Comparison of ENCODE assay signal across 8 cellular contexts in genomic region chr15:78241017-78241416, GRCh38. TPM values are rescaled to one million over a fixed set of nuclear protein-coding genes. Genes with fewer than 3 reads are reported as not detected.
DNase-seq lines count a peak whose midpoint lies in the region; ATAC-seq and TF ChIP-seq lines count a peak whose summit lies in the region.

No MANE protein-coding gene starts in this region.

- H3K36me3 Mint-ChIP-seq in CD4-positive, alpha-beta memory T cell, result no peaks in the 10 kb centered on the region
- H3K36me3 Mint-ChIP-seq in effector memory CD8-positive, alpha-beta T cell (ENCODE audit: insufficient read depth), result no peaks in the 10 kb centered on the region

- intact Hi-C loops in CD4-positive, alpha-beta memory T cell (cut with micrococcal nuclease), result loop anchor here (1.0 kb wide), 5 partner anchors 46 to 331 kb away; partner anchors contain the start of gene CIB2

- no peaks in the 10 kb centered on the region for H3K4me1 ChIP-seq in CD4-positive, alpha-beta memory T cell (ENCODE audit: insufficient read depth, low read length)
- no peaks in the 10 kb centered on the region for H3K4me1 ChIP-seq in HEK293 (ENCODE audit: control insufficient read depth, insufficient read depth, low read length)

- no peaks in the 10 kb centered on the region for H3K9me3 ChIP-seq in CD4-positive, alpha-beta memory T cell (ENCODE audit: control insufficient read depth in 1 of 2, low read length in 2 of 2)
- no peaks in the 10 kb centered on the region for H3K9me3 ChIP-seq in HEK293 (ENCODE audit: control insufficient read depth, insufficient read depth, low read depth, low read length)

- no peaks in the 10 kb centered on the region for H3K36me3 ChIP-seq in CD4-positive, alpha-beta memory T cell (ENCODE audit: insufficient read depth, low read length)
- no peaks in the 10 kb centered on the region for H3K36me3 ChIP-seq in HEK293 (ENCODE audit: control insufficient read depth in 2 of 2, insufficient read depth in 1 of 2, low read length in 2 of 2)

- no peak overlapping the region for H3K4me3 ChIP-seq in CD4-positive, alpha-beta memory T cell (ENCODE audit: low read length in 2 of 2)
- no peak overlapping the region for H3K4me3 ChIP-seq in HEK293 (ENCODE audit: low read depth, low read length)

- ATAC-seq in effector memory CD8-positive, alpha-beta T cell (replicated peaks), result peak; percentile 99
- no peak for ATAC-seq in HG03095 (IDR thresholded peaks at IDR 0.05; ENCODE audit: unreplicated experiment)

- H3K4me3 Mint-ChIP-seq in CD4-positive, alpha-beta memory T cell, result no peak overlapping the region
- H3K4me3 Mint-ChIP-seq in effector memory CD8-positive, alpha-beta T cell, result no peak overlapping the region

- H3K27ac ChIP-seq in CD4-positive, alpha-beta memory T cell (ENCODE audit: low read depth, low read length), result no peak overlapping the region
- no peak overlapping the region for H3K27ac ChIP-seq in HEK293 (ENCODE audit: extremely low read depth, low read depth, low read length)

- H3K27me3 Mint-ChIP-seq in CD4-positive, alpha-beta memory T cell, result peaks cover 3% of the 10 kb centered on the region in 2 donors
- peaks cover 0 to 8% of the 10 kb centered on the region in 2 donors for H3K27me3 Mint-ChIP-seq in effector memory CD8-positive, alpha-beta T cell

- CTCF ChIA-PET in CD4-positive, alpha-beta memory T cell (lab: Charles Lee; ENCODE audit: partially characterized antibody), result interaction anchor here (0.6 to 8.3 kb wide), 31 partner anchors 10 to 1609 kb away, joined by 3 to 211 read pairs (median 3); partner anchors contain the start of genes CIB2 and SKIC8
- CTCF ChIA-PET in HEK293 (lab: Yijun Ruan, JAX), result interaction anchor here (0.6 to 10.5 kb wide), 73 partner anchors 9 to 1706 kb away, joined by 3 to 234 read pairs (median 5); partner anchors contain the start of genes CIB2 and IDH3A

- peak; percentile 86 for TF ChIP-seq CTCF in HEK293 (tag by site-specific recombination; IDR thresholded peaks at IDR 0.05)

- H3K27me3 ChIP-seq in CD4-positive, alpha-beta memory T cell (ENCODE audit: insufficient read depth, low read length), result no peaks in the 10 kb centered on the region

- no peak overlapping the region for H3K27ac Mint-ChIP-seq in CD4-positive, alpha-beta memory T cell
- H3K27ac Mint-ChIP-seq in effector memory CD8-positive, alpha-beta T cell, result no peak overlapping the region

- H3K9me3 Mint-ChIP-seq in CD4-positive, alpha-beta memory T cell, result no peaks in the 10 kb centered on the region
- H3K9me3 Mint-ChIP-seq in effector memory CD8-positive, alpha-beta T cell, result no peaks in the 10 kb centered on the region

- DNase-seq in CD4-positive, alpha-beta memory T cell, result peak; percentile 70 to 78 (median 73)
- DNase-seq in NCI-H82 (lab: John Stamatoyannopoulos, UW), result peak; percentile 86
- DNase-seq in activated CD8-positive, alpha-beta memory T cell treated with anti-CD3 and anti-CD28 coated beads for 24 hours, result peak; percentile 95
- DNase-seq in effector memory CD8-positive, alpha-beta T cell, result peak; percentile 76 to 82 (median 78)
- DNase-seq in mesenteric fat pad (ENCODE audit: low spot score), result peak; percentile 93
- peak; percentile 65 to 68 for DNase-seq in stimulated activated CD8-positive, alpha-beta memory T cell treated with anti-CD3 and anti-CD28 coated beads, Interleukin-15, amount 100 ng/mL, for 48 hours (ENCODE audit: low read depth in 2 of 2)

- POLR2A ChIA-PET in CD4-positive, alpha-beta memory T cell (lab: Charles Lee; ENCODE audit: partially characterized antibody), result interaction anchor here (0.7 kb wide), 1 partner anchor 172 kb away, joined by 3 read pairs; no protein-coding TSS in a partner anchor
- POLR2A ChIA-PET in HEK293 (lab: Yijun Ruan, JAX), result interaction anchor here (0.7 kb wide), 1 partner anchor 1751 kb away, joined by 3 read pairs; no protein-coding TSS in a partner anchor

- peaks cover 0 to 2% (median 0%) of the 10 kb centered on the region in 4 donors for H3K4me1 Mint-ChIP-seq in CD4-positive, alpha-beta memory T cell
- H3K4me1 Mint-ChIP-seq in effector memory CD8-positive, alpha-beta T cell (ENCODE audit: low read depth in 2 of 2), result peaks cover 0 to 3% of the 10 kb centered on the region in 2 donors

TF ChIP-seq in HEK293, 187 proteins besides CTCF, POLR2A, EP300 and RAD21 (continues in another document):
- TF ChIP-seq EGR2 (tag by site-specific recombination; IDR thresholded peaks at IDR 0.05; ENCODE audit: low read depth), result peak; percentile 49
- TF ChIP-seq ZFP41 (tag by site-specific recombination; IDR thresholded peaks at IDR 0.05; ENCODE audit: borderline replicate concordance), result no peak
- 0 out of 2 replicates have a peak, but pooled peaks have one; percentile 33 for TF ChIP-seq ZSCAN30 (tag by site-specific recombination; IDR thresholded peaks at IDR 0.05)
- TF ChIP-seq ZNF501 (tag by site-specific recombination; IDR thresholded peaks at IDR 0.05), result no peak
- TF ChIP-seq ZNF658 (tag by site-specific recombination; IDR thresholded peaks at IDR 0.05), result no peak
- TF ChIP-seq ZBTB1 (tag by site-specific recombination; IDR thresholded peaks at IDR 0.05), result no peak
- TF ChIP-seq ZNF48 (tag by site-specific recombination; IDR thresholded peaks at IDR 0.05), result no peak
- TF ChIP-seq, protein P1, sequence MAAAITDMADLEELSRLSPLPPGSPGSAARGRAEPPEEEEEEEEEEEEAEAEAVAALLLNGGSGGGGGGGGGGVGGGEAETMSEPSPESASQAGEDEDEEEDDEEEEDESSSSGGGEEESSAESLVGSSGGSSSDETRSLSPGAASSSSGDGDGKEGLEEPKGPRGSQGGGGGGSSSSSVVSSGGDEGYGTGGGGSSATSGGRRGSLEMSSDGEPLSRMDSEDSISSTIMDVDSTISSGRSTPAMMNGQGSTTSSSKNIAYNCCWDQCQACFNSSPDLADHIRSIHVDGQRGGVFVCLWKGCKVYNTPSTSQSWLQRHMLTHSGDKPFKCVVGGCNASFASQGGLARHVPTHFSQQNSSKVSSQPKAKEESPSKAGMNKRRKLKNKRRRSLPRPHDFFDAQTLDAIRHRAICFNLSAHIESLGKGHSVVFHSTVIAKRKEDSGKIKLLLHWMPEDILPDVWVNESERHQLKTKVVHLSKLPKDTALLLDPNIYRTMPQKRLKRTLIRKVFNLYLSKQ (tag by site-specific recombination; IDR thresholded peaks at IDR 0.05; ENCODE audit: borderline replicate concordance), result no peak
- TF ChIP-seq ZBTB8A (tag by site-specific recombination; IDR thresholded peaks at IDR 0.05), result no peak
- 0 out of 2 replicates have a peak, but pooled peaks have one; percentile 29 for TF ChIP-seq ZBTB17 (tag by site-specific recombination; IDR thresholded peaks at IDR 0.05)
- no peak for TF ChIP-seq ZBTB7A (tag by site-specific recombination; IDR thresholded peaks at IDR 0.05; ENCODE audit: low read depth)
- TF ChIP-seq ZNF600 (tag by site-specific recombination; IDR thresholded peaks at IDR 0.05), result no peak; the same call in 1 of the 2 replicates
- TF ChIP-seq, protein P2, sequence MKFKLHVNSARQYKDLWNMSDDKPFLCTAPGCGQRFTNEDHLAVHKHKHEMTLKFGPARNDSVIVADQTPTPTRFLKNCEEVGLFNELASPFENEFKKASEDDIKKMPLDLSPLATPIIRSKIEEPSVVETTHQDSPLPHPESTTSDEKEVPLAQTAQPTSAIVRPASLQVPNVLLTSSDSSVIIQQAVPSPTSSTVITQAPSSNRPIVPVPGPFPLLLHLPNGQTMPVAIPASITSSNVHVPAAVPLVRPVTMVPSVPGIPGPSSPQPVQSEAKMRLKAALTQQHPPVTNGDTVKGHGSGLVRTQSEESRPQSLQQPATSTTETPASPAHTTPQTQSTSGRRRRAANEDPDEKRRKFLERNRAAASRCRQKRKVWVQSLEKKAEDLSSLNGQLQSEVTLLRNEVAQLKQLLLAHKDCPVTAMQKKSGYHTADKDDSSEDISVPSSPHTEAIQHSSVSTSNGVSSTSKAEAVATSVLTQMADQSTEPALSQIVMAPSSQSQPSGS (tag by site-specific recombination; IDR thresholded peaks at IDR 0.05; ENCODE audit: low read depth), result no peak
- no peak for TF ChIP-seq ZNF629 (tag by site-specific recombination; IDR thresholded peaks at IDR 0.05)
- TF ChIP-seq ZNF174 (tag by site-specific recombination; IDR thresholded peaks at IDR 0.05), result no peak
- no peak for TF ChIP-seq TSHZ1 (tag by site-specific recombination; IDR thresholded peaks at IDR 0.05; ENCODE audit: borderline replicate concordance)
- TF ChIP-seq ZNF140 (tag by site-specific recombination; IDR thresholded peaks at IDR 0.05), result no peak
- peak; percentile 85 for TF ChIP-seq ZNF654 (tag by site-specific recombination; IDR thresholded peaks at IDR 0.05; ENCODE audit: low read depth)

RNA-seq across cellular contexts. Expression of gene ACSBG1, which starts 6.7 kb away (rescaled TPM):
- total RNA-seq in CD4-positive, alpha-beta memory T cell, result not detected
- not detected for polyA plus RNA-seq in CD4-positive, alpha-beta memory T cell
- total RNA-seq in mesenteric fat pad, result not detected

RNA-seq across cellular contexts. Expression of gene DNAJA4, which starts 23.3 kb away (rescaled TPM):
- 10 to 100 TPM; 31.5 to 32.8 TPM for total RNA-seq in CD4-positive, alpha-beta memory T cell
- 10 to 100 TPM in 1 of 2 donors, 1 to 10 TPM in 1; 7.8 to 12.0 TPM for polyA plus RNA-seq in CD4-positive, alpha-beta memory T cell
- 21.4 TPM for total RNA-seq in mesenteric fat pad

RNA-seq across cellular contexts. Expression of gene SKIC8, which starts 58.4 kb away (rescaled TPM):
- 10 to 100 TPM; 43.6 to 45.5 TPM for total RNA-seq in CD4-positive, alpha-beta memory T cell
- 100 to 1,000 TPM in 1 of 2 donors, 10 to 100 TPM in 1; 77.7 to 145 TPM for polyA plus RNA-seq in CD4-positive, alpha-beta memory T cell
- 50.9 TPM for total RNA-seq in mesenteric fat pad
